ENCODE assay signal across 11 cellular contexts in genomic region chr2:208142255-208142924, GRCh38. TPM values are rescaled to one million over a fixed set of nuclear protein-coding genes. Genes with fewer than 3 reads are reported as not detected.
DNase-seq lines count a peak whose midpoint lies in the region; ATAC-seq lines count a peak whose summit lies in the region.
"Had no signal": no experiment of that assay in that cellular context is flagged by ENCODE, and none has a peak within 500 bp of the region (broad histone marks: within the 10 kb centered on the region; RNA-seq: fewer than 3 reads in every experiment).

No MANE protein-coding gene starts in this region.

- H4K91ac ChIP-seq in mesenchymal stem cell (ENCODE audit: low read length): no peak overlapping the region

- peaks cover 9% of the 10 kb centered on the region for H3K4me1 ChIP-seq in iPS-18a (ENCODE audit: control insufficient read depth, low read depth, low read length)
- no peaks in the 10 kb centered on the region for H3K4me1 ChIP-seq in mesenchymal stem cell (ENCODE audit: control insufficient read depth, insufficient read depth, low read depth, low read length)

- H3K36me3 ChIP-seq in SK-N-MC (ENCODE audit: insufficient read depth, low read length): no peaks in the 10 kb centered on the region
- H3K36me3 ChIP-seq in iPS-18a (ENCODE audit: control insufficient read depth, low read depth, low read length): no peaks in the 10 kb centered on the region
- H3K36me3 ChIP-seq in mesenchymal stem cell (ENCODE audit: control insufficient read depth in 1 of 2, insufficient read depth in 2 of 2, low read depth in 1 of 2, low read length in 2 of 2): no peaks in the 10 kb centered on the region
- H3K36me3 ChIP-seq: BE2C had no signal

- no peak overlapping the region for H2AK5ac ChIP-seq in mesenchymal stem cell (ENCODE audit: low read length, severe bottlenecking)

- H3K27ac ChIP-seq in SK-N-MC: no peak overlapping the region
- peak overlapping the region; percentile 36 for H3K27ac ChIP-seq in iPS-18a (ENCODE audit: low read length)
- no peak overlapping the region for H3K27ac ChIP-seq in mesenchymal stem cell (ENCODE audit: low read length, poor library complexity, severe bottlenecking)

- no peak overlapping the region for H2BK120ac ChIP-seq in mesenchymal stem cell (ENCODE audit: low read depth, low read length)

- no peak overlapping the region for H2BK5ac ChIP-seq in mesenchymal stem cell (ENCODE audit: low read depth, low read length, poor library complexity, severe bottlenecking)

- no peak overlapping the region for H2BK15ac ChIP-seq in mesenchymal stem cell (ENCODE audit: low read depth, poor library complexity, severe bottlenecking)

- H3K23ac ChIP-seq in mesenchymal stem cell (ENCODE audit: low read length in 2 of 2): no peak overlapping the region

- H3K9me3 ChIP-seq in SK-N-MC (ENCODE audit: low read depth, low read length) (no peaks in the 10 kb centered on the region), iPS-18a (ENCODE audit: control insufficient read depth, low read depth, low read length) (no peaks in the 10 kb centered on the region), mesenchymal stem cell (ENCODE audit: control insufficient read depth, low read length) (no peaks in the 10 kb centered on the region)

- ATAC-seq in GM19395 (IDR thresholded peaks at IDR 0.05; ENCODE audit: unreplicated experiment): no peak
- ATAC-seq: activated naive CD8-positive, alpha-beta T cell treated with anti-CD3 and anti-CD28 coated beads, Interleukin-2, amount 50 U/mL, for 24 hours had no signal

- H3K18ac ChIP-seq in mesenchymal stem cell (ENCODE audit: low read depth in 1 of 2, low read length in 2 of 2): no peak overlapping the region

- H3K9ac ChIP-seq in SK-N-MC (ENCODE audit: insufficient read length) (no peak overlapping the region), iPS-18a (ENCODE audit: low read length) (no peak overlapping the region), mesenchymal stem cell (ENCODE audit: low read length) (no peak overlapping the region)

- peak; percentile 42 for DNase-seq in DMS79 (lab: John Stamatoyannopoulos, UW)
- peak in 2 of 3 experiments; percentile 77 to 97 for DNase-seq in NCI-H1417 (lab: John Stamatoyannopoulos, UW)
- peak; percentile 35 for DNase-seq in SK-N-MC (ENCODE audit: low read depth, low spot score)
- DNase-seq in activated CD4-positive, CD25-positive, alpha-beta regulatory T cell (lab: John Stamatoyannopoulos, UW): no peak
- no peak for DNase-seq in stimulated activated CD4-positive, alpha-beta T cell treated with anti-CD3 and anti-CD28 coated beads, Interleukin-15, amount 100 ng/mL, for 24 hours
- no peak for DNase-seq in mesenchymal stem cell
- DNase-seq: activated CD8-positive, alpha-beta memory T cell treated with anti-CD3 and anti-CD28 coated beads for 24 hours; activated naive CD8-positive, alpha-beta T cell treated with anti-CD3 and anti-CD28 coated beads, Interleukin-2, amount 50 U/mL, for 24 hours; BE2C had no signal

- H3K27me3 ChIP-seq in iPS-18a (ENCODE audit: control insufficient read depth, insufficient read depth, low read length) (no peaks in the 10 kb centered on the region), mesenchymal stem cell (ENCODE audit: control insufficient read depth in 1 of 2, insufficient read depth in 1 of 2, low read length in 2 of 2) (no peaks in the 10 kb centered on the region)
- H3K27me3 ChIP-seq: BE2C had no signal

- no peaks in the 10 kb centered on the region for H3K79me1 ChIP-seq in mesenchymal stem cell (replicated peaks; ENCODE audit: low read length, poor library complexity, severe bottlenecking)

- no peak overlapping the region for H3K4me2 ChIP-seq in mesenchymal stem cell (ENCODE audit: low read length, poor library complexity, severe bottlenecking)

- WGBS in mesenchymal stem cell: 50% methylated on average over 5 of the region's 8 CpGs

- H4K8ac ChIP-seq in mesenchymal stem cell (ENCODE audit: low read length): no peak overlapping the region

- H3K14ac ChIP-seq in mesenchymal stem cell (ENCODE audit: low read length in 2 of 2): no peak overlapping the region

- H3K4me3 ChIP-seq in SK-N-MC (no peak overlapping the region), iPS-18a (ENCODE audit: low read length) (no peak overlapping the region), mesenchymal stem cell (ENCODE audit: insufficient read depth in 1 of 2, low read depth in 1 of 2, low read length in 2 of 2) (no peak overlapping the region)

- H3K4ac ChIP-seq in mesenchymal stem cell (ENCODE audit: low read depth in 1 of 2, low read length in 2 of 2): no peak overlapping the region

- H2AFZ ChIP-seq in mesenchymal stem cell (ENCODE audit: low read depth, low read length): no peak overlapping the region

- H2BK12ac ChIP-seq in mesenchymal stem cell (ENCODE audit: low read length in 2 of 2): no peak overlapping the region

RNA-seq across cellular contexts. Expression of gene CRYGB, which starts 3.6 kb away (rescaled TPM):
- polyA plus RNA-seq in mesenchymal stem cell (2013, experiment 1 of 2): not detected
- polyA plus RNA-seq in mesenchymal stem cell (2013, experiment 2 of 2): not detected

RNA-seq across cellular contexts. Expression of gene CRYGC, which starts 12.8 kb away (rescaled TPM):
- polyA plus RNA-seq in mesenchymal stem cell (2013, experiment 1 of 2): not detected
- not detected for polyA plus RNA-seq in mesenchymal stem cell (2013, experiment 2 of 2)

RNA-seq across cellular contexts. Expression of gene CRYGD, which starts 18.1 kb away (rescaled TPM):
- not detected for polyA plus RNA-seq in mesenchymal stem cell (2013, experiment 1 of 2)
- polyA plus RNA-seq in mesenchymal stem cell (2013, experiment 2 of 2): not detected

RNA-seq across cellular contexts. Expression of gene CRYGA, which starts 21.0 kb away (rescaled TPM):
- not detected for polyA plus RNA-seq in mesenchymal stem cell (2013, experiment 1 of 2)
- polyA plus RNA-seq in mesenchymal stem cell (2013, experiment 2 of 2): not detected

RNA-seq across cellular contexts. Expression of gene C2orf80, which starts 47.4 kb away (rescaled TPM):
- not detected for polyA plus RNA-seq in mesenchymal stem cell (2013, experiment 1 of 2)
- not detected for polyA plus RNA-seq in mesenchymal stem cell (2013, experiment 2 of 2)

Comparison
In these comparisons a context has a peak if more than half of its experiments do, and no peak if none do; other contexts are left out.
1. DNase-seq: peak in DMS79 (single experiment), NCI-H1417 (2 of 3) and SK-N-MC (single experiment); none in activated CD4-positive, CD25-positive, alpha-beta regulatory T cell (0 of 4), stimulated activated CD4-positive, alpha-beta T cell treated with anti-CD3 and anti-CD28 coated beads, Interleukin-15, amount 100 ng/mL, for 24 hours (single experiment) and mesenchymal stem cell (single experiment).